ENCODE assay signal across 8 cellular contexts in genomic region chr11:20353829-20354434, GRCh38. TPM values are rescaled to one million over a fixed set of nuclear protein-coding genes. Genes with fewer than 3 reads are reported as not detected.
A peak's percentile ranks its signal among the peaks of the same experiment; 100 is the strongest.
DNase-seq lines count a peak whose midpoint lies in the region; ATAC-seq and TF ChIP-seq lines count a peak whose summit lies in the region.

No MANE protein-coding gene starts in this region.

- H3K36me3 ChIP-seq in lung (ENCODE audit: control insufficient read depth in 2 of 2, insufficient read depth in 2 of 2, low read length in 2 of 2): no peaks in the 10 kb centered on the region

- 10% methylated on average over 6 of the region's 6 CpGs for WGBS in lung, 2 donors

- H3K4me1 ChIP-seq in lung (ENCODE audit: control insufficient read depth in 2 of 2, insufficient read depth in 2 of 2, low read length in 2 of 2): no peaks in the 10 kb centered on the region

- TF ChIP-seq CTCF in lung (IDR thresholded peaks at IDR 0.05; ENCODE audit: control extremely low read depth, extremely low read depth): peak; percentile 55

- ATAC-seq in HG02798 (IDR thresholded peaks at IDR 0.05; ENCODE audit: poor library complexity, unreplicated experiment): peak; percentile 50
- peak; percentile 78 for ATAC-seq in lung (ENCODE audit: insufficient read depth, low FRiP score)

- no peak overlapping the region for H3K4me3 ChIP-seq in lung

- no peak overlapping the region for H3K27ac ChIP-seq in lung (ENCODE audit: low read depth in 1 of 2, low read length in 1 of 2)

- no peaks in the 10 kb centered on the region for H3K9me3 ChIP-seq in lung (ENCODE audit: control insufficient read depth in 2 of 2, insufficient read depth in 1 of 2, low read length in 1 of 2)

- H3K27me3 ChIP-seq in lung (ENCODE audit: control insufficient read depth, insufficient read depth): no peaks in the 10 kb centered on the region

- peak; percentile 24 for DNase-seq in activated naive CD4-positive, alpha-beta T cell treated with Interleukin-2 at 50 U/mL for 16 hours
- DNase-seq in activated naive CD4-positive, alpha-beta T cell (lab: John Stamatoyannopoulos, UW): no peak
- DNase-seq in NCI-H82 treated with DMSO at 0.1 percent for 48 hours (lab: John Stamatoyannopoulos, UW; ENCODE audit: unreplicated experiment) (peak; percentile 26), cerebellum (ENCODE audit: low spot score) (peak; percentile 32), lung (ENCODE audit: low spot score) (no peak), GM19240 (ENCODE audit: insufficient read length, low spot score) (no peak), NOMO-1 treated with dmso at 0.1 percent for 144 hours (lab: John Stamatoyannopoulos, UW; ENCODE audit: unreplicated experiment) (no peak)

RNA-seq across cellular contexts. Expression of gene HTATIP2, which starts 9.6 kb away (rescaled TPM):
- 0.91 TPM for total RNA-seq in cerebellum
- 10 to 100 TPM in 1 of 2 donors, 1 to 10 TPM in 1; 9.3 to 40.1 TPM for total RNA-seq in lung
- 10 to 100 TPM; 39.1 to 69.3 TPM for polyA plus RNA-seq in lung

RNA-seq across cellular contexts. Expression of gene PRMT3, which starts 33.6 kb away (rescaled TPM):
- total RNA-seq in cerebellum (21.2 TPM), lung (10 to 100 TPM; 12.3 to 19.7 TPM)
- polyA plus RNA-seq in lung: 1 to 10 TPM; 8.2 to 8.3 TPM

Comparison
In these comparisons a context has a peak if more than half of its experiments do, and no peak if none do; other contexts are left out.
1. DNase-seq: peak in activated naive CD4-positive, alpha-beta T cell treated with Interleukin-2 at 50 U/mL for 16 hours (single experiment), NCI-H82 treated with DMSO at 0.1 percent for 48 hours (single experiment) and cerebellum (single experiment); none in activated naive CD4-positive, alpha-beta T cell (0 of 4), lung (single experiment), GM19240 (single experiment) and NOMO-1 treated with dmso at 0.1 percent for 144 hours (single experiment).